Comparison of ENCODE assay signal across 2 cellular contexts in the genomic region with DNA sequence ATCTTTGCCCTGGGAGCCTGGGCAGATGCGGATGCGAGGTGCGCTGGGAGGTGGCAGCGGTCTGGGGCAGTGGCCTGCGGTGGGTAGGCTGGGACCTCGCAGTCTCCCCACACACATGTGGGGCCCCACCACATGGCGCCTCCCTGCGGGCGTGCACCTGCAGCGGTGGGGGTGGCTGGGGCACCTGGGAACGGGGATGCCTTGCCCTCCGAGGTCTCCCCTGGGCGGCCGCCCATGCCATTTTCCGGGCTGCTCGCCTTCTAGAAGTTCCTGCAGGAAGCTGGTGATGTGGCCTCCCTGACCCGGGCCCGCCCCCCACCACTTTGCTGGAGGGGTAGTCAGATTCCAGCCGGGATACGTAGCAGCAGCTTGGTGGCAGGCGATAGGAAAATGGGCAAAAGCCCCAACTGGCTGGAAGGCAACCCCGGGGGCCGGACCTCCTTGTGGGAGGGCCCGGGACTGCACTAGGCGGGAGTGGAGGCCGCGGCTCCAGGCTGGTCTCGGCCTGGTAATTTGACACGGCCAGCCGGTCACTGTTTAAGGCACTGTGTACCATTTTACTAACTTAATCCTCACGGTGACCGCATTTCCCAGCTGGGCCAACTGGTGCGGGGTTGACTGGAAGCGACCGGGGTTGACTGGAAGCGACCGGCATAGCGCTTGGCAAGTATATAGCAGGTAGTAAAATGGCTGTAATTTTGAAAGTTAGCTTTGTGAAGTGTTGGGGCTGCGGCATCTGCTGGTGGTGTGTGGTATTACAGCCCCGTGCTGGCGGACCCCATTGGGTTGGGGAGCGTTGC.
A peak's percentile ranks its signal among the peaks of the same experiment; 100 is the strongest.
TF ChIP-seq lines count a peak whose summit lies in the region.

No MANE protein-coding gene starts in this region.

TF ChIP-seq in GM23338, 12 proteins besides CTCF, POLR2A, EP300 and RAD21 (continued from another document):
- TF ChIP-seq, protein P1, sequence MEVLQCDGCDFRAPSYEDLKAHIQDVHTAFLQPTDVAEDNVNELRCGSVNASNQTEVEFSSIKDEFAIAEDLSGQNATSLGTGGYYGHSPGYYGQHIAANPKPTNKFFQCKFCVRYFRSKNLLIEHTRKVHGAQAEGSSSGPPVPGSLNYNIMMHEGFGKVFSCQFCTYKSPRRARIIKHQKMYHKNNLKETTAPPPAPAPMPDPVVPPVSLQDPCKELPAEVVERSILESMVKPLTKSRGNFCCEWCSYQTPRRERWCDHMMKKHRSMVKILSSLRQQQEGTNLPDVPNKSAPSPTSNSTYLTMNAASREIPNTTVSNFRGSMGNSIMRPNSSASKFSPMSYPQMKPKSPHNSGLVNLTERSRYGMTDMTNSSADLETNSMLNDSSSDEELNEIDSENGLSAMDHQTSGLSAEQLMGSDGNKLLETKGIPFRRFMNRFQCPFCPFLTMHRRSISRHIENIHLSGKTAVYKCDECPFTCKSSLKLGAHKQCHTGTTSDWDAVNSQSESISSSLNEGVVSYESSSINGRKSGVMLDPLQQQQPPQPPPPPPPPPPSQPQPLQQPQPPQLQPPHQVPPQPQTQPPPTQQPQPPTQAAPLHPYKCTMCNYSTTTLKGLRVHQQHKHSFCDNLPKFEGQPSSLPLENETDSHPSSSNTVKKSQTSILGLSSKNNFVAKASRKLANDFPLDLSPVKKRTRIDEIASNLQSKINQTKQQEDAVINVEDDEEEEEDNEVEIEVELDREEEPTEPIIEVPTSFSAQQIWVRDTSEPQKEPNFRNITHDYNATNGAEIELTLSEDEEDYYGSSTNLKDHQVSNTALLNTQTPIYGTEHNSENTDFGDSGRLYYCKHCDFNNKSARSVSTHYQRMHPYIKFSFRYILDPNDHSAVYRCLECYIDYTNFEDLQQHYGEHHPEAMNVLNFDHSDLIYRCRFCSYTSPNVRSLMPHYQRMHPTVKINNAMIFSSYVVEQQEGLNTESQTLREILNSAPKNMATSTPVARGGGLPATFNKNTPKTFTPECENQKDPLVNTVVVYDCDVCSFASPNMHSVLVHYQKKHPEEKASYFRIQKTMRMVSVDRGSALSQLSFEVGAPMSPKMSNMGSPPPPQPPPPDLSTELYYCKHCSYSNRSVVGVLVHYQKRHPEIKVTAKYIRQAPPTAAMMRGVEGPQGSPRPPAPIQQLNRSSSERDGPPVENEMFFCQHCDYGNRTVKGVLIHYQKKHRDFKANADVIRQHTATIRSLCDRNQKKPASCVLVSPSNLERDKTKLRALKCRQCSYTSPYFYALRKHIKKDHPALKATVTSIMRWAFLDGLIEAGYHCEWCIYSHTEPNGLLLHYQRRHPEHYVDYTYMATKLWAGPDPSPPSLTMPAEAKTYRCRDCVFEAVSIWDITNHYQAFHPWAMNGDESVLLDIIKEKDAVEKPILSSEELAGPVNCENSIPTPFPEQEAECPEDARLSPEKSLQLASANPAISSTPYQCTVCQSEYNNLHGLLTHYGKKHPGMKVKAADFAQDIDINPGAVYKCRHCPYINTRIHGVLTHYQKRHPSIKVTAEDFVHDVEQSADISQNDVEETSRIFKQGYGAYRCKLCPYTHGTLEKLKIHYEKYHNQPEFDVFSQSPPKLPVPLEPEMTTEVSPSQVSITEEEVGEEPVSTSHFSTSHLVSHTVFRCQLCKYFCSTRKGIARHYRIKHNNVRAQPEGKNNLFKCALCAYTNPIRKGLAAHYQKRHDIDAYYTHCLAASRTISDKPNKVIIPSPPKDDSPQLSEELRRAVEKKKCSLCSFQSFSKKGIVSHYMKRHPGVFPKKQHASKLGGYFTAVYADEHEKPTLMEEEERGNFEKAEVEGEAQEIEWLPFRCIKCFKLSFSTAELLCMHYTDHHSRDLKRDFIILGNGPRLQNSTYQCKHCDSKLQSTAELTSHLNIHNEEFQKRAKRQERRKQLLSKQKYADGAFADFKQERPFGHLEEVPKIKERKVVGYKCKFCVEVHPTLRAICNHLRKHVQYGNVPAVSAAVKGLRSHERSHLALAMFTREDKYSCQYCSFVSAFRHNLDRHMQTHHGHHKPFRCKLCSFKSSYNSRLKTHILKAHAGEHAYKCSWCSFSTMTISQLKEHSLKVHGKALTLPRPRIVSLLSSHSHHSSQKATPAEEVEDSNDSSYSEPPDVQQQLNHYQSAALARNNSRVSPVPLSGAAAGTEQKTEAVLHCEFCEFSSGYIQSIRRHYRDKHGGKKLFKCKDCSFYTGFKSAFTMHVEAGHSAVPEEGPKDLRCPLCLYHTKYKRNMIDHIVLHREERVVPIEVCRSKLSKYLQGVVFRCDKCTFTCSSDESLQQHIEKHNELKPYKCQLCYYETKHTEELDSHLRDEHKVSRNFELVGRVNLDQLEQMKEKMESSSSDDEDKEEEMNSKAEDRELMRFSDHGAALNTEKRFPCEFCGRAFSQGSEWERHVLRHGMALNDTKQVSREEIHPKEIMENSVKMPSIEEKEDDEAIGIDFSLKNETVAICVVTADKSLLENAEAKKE (CRISPR knock-in tag; IDR thresholded peaks at IDR 0.05): no peak
- no peak for TF ChIP-seq EZH2 (IDR thresholded peaks at IDR 0.05; ENCODE audit: low read depth, unreplicated experiment)

TF ChIP-seq in HepG2, 621 proteins besides CTCF, POLR2A, EP300 and RAD21 (continued from another document):
- TF ChIP-seq ARHGAP35 (CRISPR knock-in tag; IDR thresholded peaks at IDR 0.05; ENCODE audit: borderline replicate concordance) (no peak), FOXA3 (CRISPR knock-in tag; IDR thresholded peaks at IDR 0.05) (no peak), GABPB1 (CRISPR knock-in tag; IDR thresholded peaks at IDR 0.05) (peak; percentile 29; the same call in 1 of the 2 replicates), POGZ (CRISPR knock-in tag; IDR thresholded peaks at IDR 0.05) (peak; percentile 36; the same call in 1 of the 2 replicates), ZBTB7B (CRISPR knock-in tag; IDR thresholded peaks at IDR 0.05) (peak; percentile 54; the same call in 1 of the 2 replicates), ZFY (CRISPR knock-in tag; IDR thresholded peaks at IDR 0.05) (0 out of 2 replicates have a peak, but pooled peaks have one; percentile 22), ZMYM4 (CRISPR knock-in tag; IDR thresholded peaks at IDR 0.05) (peak; percentile 52; the same call in 1 of the 2 replicates), FOSL1 (CRISPR knock-in tag; IDR thresholded peaks at IDR 0.05; ENCODE audit: borderline replicate concordance) (0 out of 2 replicates have a peak, but pooled peaks have one; percentile 17), STAG1 (CRISPR knock-in tag; IDR thresholded peaks at IDR 0.05) (peak; percentile 78), TAF15 (IDR thresholded peaks at IDR 0.05; ENCODE audit: low read depth, low read length, poor library complexity, severe bottlenecking) (peak; percentile 95), ZNF256 (CRISPR knock-in tag; conservative IDR thresholded peaks at IDR 0.05) (0 out of 2 replicates have a peak, but pooled peaks have one; percentile 26), NONO (IDR thresholded peaks at IDR 0.05) (no peak), NONO (CRISPR knock-in tag; conservative IDR thresholded peaks at IDR 0.05) (no peak), HNRNPH1 (optimal IDR thresholded peaks at IDR 0.05; ENCODE audit: low read depth, low read length) (peak; percentile 26), HDAC1 (CRISPR knock-in tag; IDR thresholded peaks at IDR 0.05) (0 out of 2 replicates have a peak, but pooled peaks have one; percentile 23), KLF16 (CRISPR knock-in tag; IDR thresholded peaks at IDR 0.05) (no peak), ZNF776 (CRISPR knock-in tag; IDR thresholded peaks at IDR 0.05) (0 out of 2 replicates have a peak, but pooled peaks have one; percentile 44), NFKB2 (CRISPR knock-in tag; IDR thresholded peaks at IDR 0.05; ENCODE audit: borderline replicate concordance) (0 out of 2 replicates have a peak, but pooled peaks have one; percentile 28), YY1 (IDR thresholded peaks at IDR 0.05; ENCODE audit: insufficient read depth, insufficient replicate concordance, low read depth, low read length) (peak; percentile 42)
- TF ChIP-seq, protein P2, sequence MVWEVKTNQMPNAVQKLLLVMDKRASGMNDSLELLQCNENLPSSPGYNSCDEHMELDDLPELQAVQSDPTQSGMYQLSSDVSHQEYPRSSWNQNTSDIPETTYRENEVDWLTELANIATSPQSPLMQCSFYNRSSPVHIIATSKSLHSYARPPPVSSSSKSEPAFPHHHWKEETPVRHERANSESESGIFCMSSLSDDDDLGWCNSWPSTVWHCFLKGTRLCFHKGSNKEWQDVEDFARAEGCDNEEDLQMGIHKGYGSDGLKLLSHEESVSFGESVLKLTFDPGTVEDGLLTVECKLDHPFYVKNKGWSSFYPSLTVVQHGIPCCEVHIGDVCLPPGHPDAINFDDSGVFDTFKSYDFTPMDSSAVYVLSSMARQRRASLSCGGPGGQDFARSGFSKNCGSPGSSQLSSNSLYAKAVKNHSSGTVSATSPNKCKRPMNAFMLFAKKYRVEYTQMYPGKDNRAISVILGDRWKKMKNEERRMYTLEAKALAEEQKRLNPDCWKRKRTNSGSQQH (CRISPR knock-in tag; IDR thresholded peaks at IDR 0.05; ENCODE audit: low read depth): no peak
